In genomic region chrX:153953342-153953830, GRCh38 we compare ENCODE assay signal across 8 cellular contexts. TPM values are rescaled to one million over a fixed set of nuclear protein-coding genes. Genes with fewer than 3 reads are reported as not detected.
DNase-seq lines count a peak whose midpoint lies in the region; ATAC-seq and TF ChIP-seq lines count a peak whose summit lies in the region.

No MANE protein-coding gene starts in this region.

- H3K4me3 ChIP-seq in hepatocyte, result no peak overlapping the region
- H3K4me3 ChIP-seq in skeletal muscle tissue (ENCODE audit: low read length in 3 of 3), result no peak overlapping the region

- DNase-seq in GM13976 (ENCODE audit: low spot score), result peak; percentile 88
- peak; percentile 76 for DNase-seq in HuH-7.5 (ENCODE audit: low spot score)
- DNase-seq in T-helper 2 cell, result peak; percentile 53 to 68 (median 62)
- peak; percentile 68 for DNase-seq in hepatocyte (ENCODE audit: low spot score)

- no peaks in the 10 kb centered on the region for H3K9me3 ChIP-seq in hepatocyte (ENCODE audit: low read depth)
- H3K9me3 ChIP-seq in skeletal muscle tissue (ENCODE audit: control insufficient read depth in 3 of 3, low read length in 3 of 3), result no peaks in the 10 kb centered on the region

- in situ Hi-C loops in GM13976 (cut with MboI; ENCODE audit: low sequenced_read_pairs, unreplicated experiment), result no loop called here

- no peak overlapping the region for H2AFZ ChIP-seq in hepatocyte

- no peaks in the 10 kb centered on the region for H3K36me3 ChIP-seq in hepatocyte (replicated peaks; ENCODE audit: insufficient read depth, low read depth)
- H3K36me3 ChIP-seq in skeletal muscle tissue (ENCODE audit: control insufficient read depth in 3 of 3, insufficient read depth in 3 of 3, low read length in 3 of 3), result peaks cover 64 to 81% (median 65%) of the 10 kb centered on the region in 3 donors

- ATAC-seq in HG03025 (IDR thresholded peaks at IDR 0.05; ENCODE audit: low FRiP score, unreplicated experiment) (no peak), GM19455 (IDR thresholded peaks at IDR 0.05; ENCODE audit: unreplicated experiment) (no peak)

- no peaks in the 10 kb centered on the region for H3K4me1 ChIP-seq in hepatocyte (ENCODE audit: insufficient read depth)
- peaks cover 0 to 5% (median 3%) of the 10 kb centered on the region in 3 donors for H3K4me1 ChIP-seq in skeletal muscle tissue (ENCODE audit: control insufficient read depth in 3 of 3, insufficient read depth in 3 of 3, low read length in 3 of 3)

- no peaks in the 10 kb centered on the region for H3K79me2 ChIP-seq in hepatocyte

- H3K27me3 ChIP-seq in hepatocyte, result no peaks in the 10 kb centered on the region
- H3K27me3 ChIP-seq in skeletal muscle tissue (ENCODE audit: control insufficient read depth in 3 of 3, insufficient read depth in 3 of 3, low read length in 3 of 3), result no peaks in the 10 kb centered on the region

- no peak overlapping the region for H3K4me2 ChIP-seq in hepatocyte

- H3K9ac ChIP-seq in skeletal muscle tissue (ENCODE audit: low read depth in 1 of 3, low read length in 3 of 3), result peak overlapping the region in 1 of 3 donors; percentile 33

- H4K20me1 ChIP-seq in hepatocyte (ENCODE audit: insufficient read depth, poor library complexity, severe bottlenecking), result no peaks in the 10 kb centered on the region

- H3K27ac ChIP-seq in angular gyrus (ENCODE audit: low read depth, low read length), result peak overlapping the region; percentile 59
- no peak overlapping the region for H3K27ac ChIP-seq in hepatocyte
- peak overlapping the region; percentile 40 for H3K27ac ChIP-seq in skeletal muscle tissue (ENCODE audit: low read depth, low read length)

- H3K9me2 ChIP-seq in hepatocyte (replicated peaks; ENCODE audit: insufficient read depth), result no peaks in the 10 kb centered on the region

- TF ChIP-seq CTCF in GM13976 (IDR thresholded peaks at IDR 0.05; ENCODE audit: borderline replicate concordance, control extremely low read depth, extremely low read depth, insufficient read depth, missing control alignments), result peak; percentile 95
- TF ChIP-seq CTCF in hepatocyte (IDR thresholded peaks at IDR 0.05; ENCODE audit: poor library complexity), result peak; percentile 73

- WGBS in hepatocyte (ENCODE audit: low lambda C conversion rate, missing lambda C conversion rate), result 54% methylated on average over 33 of the region's 33 CpGs

RNA-seq across cellular contexts. Expression of gene RENBP, which starts 8.9 kb away (rescaled TPM):
- total RNA-seq in hepatocyte (22.2 and 22.8 TPM in 2 replicates), skeletal muscle tissue (5.7 TPM)
- 5.8 and 13.2 TPM in 2 replicates for polyA plus RNA-seq in hepatocyte

RNA-seq across cellular contexts. Expression of gene HCFC1, which starts 18.2 kb away (rescaled TPM):
- total RNA-seq in hepatocyte (11.6 and 25.0 TPM in 2 replicates), skeletal muscle tissue (9.4 TPM)
- polyA plus RNA-seq in hepatocyte, result 16.7 and 18.9 TPM in 2 replicates

RNA-seq across cellular contexts. Expression of gene NAA10, which starts 18.5 kb away (rescaled TPM):
- total RNA-seq in hepatocyte, result 74.0 and 83.5 TPM in 2 replicates
- 118 and 134 TPM in 2 replicates for polyA plus RNA-seq in hepatocyte
- 13.6 TPM for total RNA-seq in skeletal muscle tissue

RNA-seq across cellular contexts. Expression of gene TMEM187, which starts 19.2 kb away (rescaled TPM):
- 7.4 and 8.7 TPM in 2 replicates for total RNA-seq in hepatocyte
- 8.0 and 12.1 TPM in 2 replicates for polyA plus RNA-seq in hepatocyte
- total RNA-seq in skeletal muscle tissue, result 2.1 TPM

RNA-seq across cellular contexts. Expression of gene ARHGAP4, which starts 27.3 kb away (rescaled TPM):
- total RNA-seq in hepatocyte (3.3 and 6.4 TPM in 2 replicates), skeletal muscle tissue (25.1 TPM)
- 6.2 and 10.3 TPM in 2 replicates for polyA plus RNA-seq in hepatocyte
